In genomic region chr2:207166349-207167128, GRCh38 we compare ENCODE assay signal across 1 cellular context.
A peak's percentile ranks its signal among the peaks of the same experiment; 100 is the strongest.
TF ChIP-seq lines count a peak whose summit lies in the region.

No MANE protein-coding gene starts in this region.

TF ChIP-seq in H1, 55 proteins besides CTCF, POLR2A, EP300 and RAD21 (continued from another document):
- TF ChIP-seq CHD7 (IDR thresholded peaks at IDR 0.05; ENCODE audit: insufficient replicate concordance, low read length) (no peak), RXRA (IDR thresholded peaks at IDR 0.05; ENCODE audit: insufficient read depth, low read depth, low read length) (no peak), E2F6 (IDR thresholded peaks at IDR 0.05) (peak; percentile 62), SIRT6 (IDR thresholded peaks at IDR 0.05; ENCODE audit: low read length) (no peak), BCL11A (IDR thresholded peaks at IDR 0.05; ENCODE audit: low read depth in 2 of 2, low read length in 2 of 2) (no peak), RFX5 (IDR thresholded peaks at IDR 0.05; ENCODE audit: borderline replicate concordance, low read depth, low read length) (no peak), TBP (IDR thresholded peaks at IDR 0.05; ENCODE audit: low read depth, low read length) (peak; percentile 97; the same call in 1 of the 2 replicates), ZNF274 (IDR thresholded peaks at IDR 0.05; ENCODE audit: borderline replicate concordance, extremely low read depth, low read length) (no peak), ATF2 (IDR thresholded peaks at IDR 0.05; ENCODE audit: low read length) (no peak; the same call in 1 of the 2 replicates), TAF7 (optimal IDR thresholded peaks at IDR 0.05; ENCODE audit: borderline replicate concordance, low read depth, low read length) (peak; percentile 96), FOSL1 (IDR thresholded peaks at IDR 0.05; ENCODE audit: insufficient read depth, low read depth, low read length) (no peak), SAP30 (IDR thresholded peaks at IDR 0.05; ENCODE audit: insufficient read depth, insufficient replicate concordance, low read length) (no peak), SRF (IDR thresholded peaks at IDR 0.05; ENCODE audit: low read depth, low read length) (no peak), TAF1 (IDR thresholded peaks at IDR 0.05; ENCODE audit: low read depth, low read length) (peak; percentile 90), CBX8 (IDR thresholded peaks at IDR 0.05; ENCODE audit: borderline replicate concordance, low read depth, low read length) (no peak), PHF8 (conservative IDR thresholded peaks at IDR 0.05; ENCODE audit: low read depth, low read length) (peak; percentile 92), BRCA1 (IDR thresholded peaks at IDR 0.05; ENCODE audit: low read depth, low read length) (no peak), ASH2L (IDR thresholded peaks at IDR 0.05; ENCODE audit: low read length) (no peak), GABPA (IDR thresholded peaks at IDR 0.05; ENCODE audit: borderline replicate concordance, insufficient read depth, low read length) (no peak), NRF1 (IDR thresholded peaks at IDR 0.05; ENCODE audit: low read depth, low read length) (no peak), JUND (IDR thresholded peaks at IDR 0.05; ENCODE audit: low read length) (no peak), EGR1 (IDR thresholded peaks at IDR 0.05; ENCODE audit: borderline replicate concordance, low read depth, low read length) (no peak), BACH1 (IDR thresholded peaks at IDR 0.05; ENCODE audit: low read length) (no peak), SIX5 (IDR thresholded peaks at IDR 0.05; ENCODE audit: low read depth, low read length) (no peak), CHD2 (IDR thresholded peaks at IDR 0.05; ENCODE audit: low read length) (0 out of 2 replicates have a peak, but pooled peaks have one; percentile 2), YY1 (IDR thresholded peaks at IDR 0.05; ENCODE audit: low read depth, low read length) (peak; percentile 3; the same call in 1 of the 2 replicates), RNF2 (IDR thresholded peaks at IDR 0.05; ENCODE audit: borderline replicate concordance, low read depth, low read length, missing control alignments, poor library complexity, severe bottlenecking) (no peak), TEAD4 (IDR thresholded peaks at IDR 0.05; ENCODE audit: low read depth, low read length) (0 out of 2 replicates have a peak, but pooled peaks have one; percentile 1), TCF12 (IDR thresholded peaks at IDR 0.05; ENCODE audit: low read depth, low read length) (no peak), KDM4A (IDR thresholded peaks at IDR 0.05; ENCODE audit: low read depth, low read length, severe bottlenecking) (peak; percentile 5), ATF3 (IDR thresholded peaks at IDR 0.05; ENCODE audit: insufficient read depth, low read depth, low read length) (no peak), POLR2AphosphoS5 (IDR thresholded peaks at IDR 0.05; ENCODE audit: low read depth, low read length) (peak; percentile 87), CREB1 (IDR thresholded peaks at IDR 0.05) (no peak; the same call in 1 of the 2 replicates), SIN3A (conservative IDR thresholded peaks at IDR 0.05 in 1 of 2, IDR thresholded peaks at IDR 0.05 in 1 of 2; ENCODE audit: low read depth in 1 of 2, low read length in 2 of 2) (0 out of 4 replicates have a peak, but pooled peaks of 1 of the 2 experiments have one; percentile 7), SP4 (IDR thresholded peaks at IDR 0.05; ENCODE audit: low read length) (peak; percentile 85; the same call in 1 of the 2 replicates), RBBP5 (IDR thresholded peaks at IDR 0.05; ENCODE audit: borderline replicate concordance, low read depth, low read length) (0 out of 2 replicates have a peak, but pooled peaks have one; percentile 69), GTF2F1 (IDR thresholded peaks at IDR 0.05; ENCODE audit: borderline replicate concordance, low read depth, low read length) (peak; percentile 45; the same call in 1 of the 2 replicates), USF2 (IDR thresholded peaks at IDR 0.05; ENCODE audit: low read length) (no peak)
